Comparison of ENCODE assay signal across 8 cellular contexts in the genomic region with DNA sequence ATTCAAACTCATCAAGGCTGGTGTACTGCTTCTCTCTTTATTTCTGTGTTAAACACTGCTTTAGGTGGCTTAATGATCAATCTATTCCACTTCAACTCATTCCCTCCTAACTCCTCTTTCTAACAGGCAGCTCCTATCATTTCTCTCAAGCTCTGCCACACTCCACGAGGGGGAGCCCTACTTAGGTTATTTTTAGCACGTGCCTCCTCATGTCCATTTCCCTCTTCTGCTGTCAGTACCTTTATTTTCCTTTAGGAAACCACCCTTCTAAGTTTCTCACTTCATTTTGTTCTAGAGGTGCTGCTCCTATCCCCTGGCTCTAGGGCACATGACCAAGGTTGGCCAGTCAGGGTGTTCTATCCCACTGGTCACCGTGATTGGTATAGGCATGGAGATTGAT. TPM values are rescaled to one million over a fixed set of nuclear protein-coding genes. Genes with fewer than 3 reads are reported as not detected.
A peak's percentile ranks its signal among the peaks of the same experiment; 100 is the strongest.
DNase-seq lines count a peak whose midpoint lies in the region; ATAC-seq, FAIRE-seq and TF ChIP-seq lines count a peak whose summit lies in the region.

No MANE protein-coding gene starts in this region.

- TF ChIP-seq CTCF in bronchial epithelial cell (IDR thresholded peaks at IDR 0.05; ENCODE audit: insufficient read depth, low read length, severe bottlenecking): peak; percentile 22

- no peak for FAIRE-seq in bronchial epithelial cell (lab: Jason Lieb, UNC)

- no peaks in the 10 kb centered on the region for H3K27me3 ChIP-seq in bronchial epithelial cell (ENCODE audit: control insufficient read depth, insufficient read depth, low read length)

- ATAC-seq in GM21619 (IDR thresholded peaks at IDR 0.05; ENCODE audit: unreplicated experiment) (no peak), GM21515 (IDR thresholded peaks at IDR 0.05; ENCODE audit: unreplicated experiment) (no peak)

- peak; percentile 14 to 66 for DNase-seq in SHP77 (lab: John Stamatoyannopoulos, UW)
- DNase-seq in SHP77 treated with DMSO at 0.1 percent for 48 hours (lab: John Stamatoyannopoulos, UW): no peak
- peak; percentile 55 for DNase-seq in NCI-H1092 treated with DMSO at 0.1 percent for 48 hours (lab: John Stamatoyannopoulos, UW)
- DNase-seq in bronchial epithelial cell (ENCODE audit: low read depth): peak; percentile 3
- DNase-seq in retina: peak; percentile 15
- no peak for DNase-seq in activated T-cell treated with anti-CD3 and anti-CD28 coated beads for 4 hours

- H3K36me3 ChIP-seq in bronchial epithelial cell (ENCODE audit: control insufficient read depth, insufficient read depth, low read length): no peaks in the 10 kb centered on the region

- H3K4me3 ChIP-seq in bronchial epithelial cell (ENCODE audit: low read depth, low read length): no peak overlapping the region

RNA-seq across cellular contexts. Expression of gene BRINP1, which starts 6.7 kb away (rescaled TPM):
- 0.13 and 1.6 TPM in 2 replicates for total RNA-seq in bronchial epithelial cell

Comparison
In these comparisons a context has a peak if more than half of its experiments do, and no peak if none do; other contexts are left out.
1. DNase-seq: peak in SHP77 (2 of 2), NCI-H1092 treated with DMSO at 0.1 percent for 48 hours (single experiment), bronchial epithelial cell (single experiment) and retina (single experiment); none in SHP77 treated with DMSO at 0.1 percent for 48 hours (single experiment) and activated T-cell treated with anti-CD3 and anti-CD28 coated beads for 4 hours (single experiment).